In genomic region chr15:57785959-57786358, GRCh38 we compare ENCODE assay signal across 13 cellular contexts.
DNase-seq lines count a peak whose midpoint lies in the region; ATAC-seq and TF ChIP-seq lines count a peak whose summit lies in the region.
"Had no signal": no experiment of that assay in that cellular context is flagged by ENCODE, and none has a peak within 500 bp of the region (broad histone marks: within the 10 kb centered on the region; RNA-seq: fewer than 3 reads in every experiment).

No MANE protein-coding gene starts in this region.

- H3K36me3 Mint-ChIP-seq in activated T-helper 17 cell treated with anti-CD3 and anti-CD28 coated beads, Interleukin-2, amount 50 U/mL, for 72 hours (ENCODE audit: low read depth) = no peaks in the 10 kb centered on the region
- H3K36me3 Mint-ChIP-seq: CD8-positive, alpha-beta memory T cell had no signal

- no peak for DNase-seq in stimulated activated naive CD8-positive, alpha-beta T cell treated with anti-CD3 and anti-CD28 coated beads, Interleukin-15, amount 100 ng/mL, for 72 hours
- no peak for DNase-seq in stimulated activated naive CD8-positive, alpha-beta T cell treated with anti-CD3 and anti-CD28 coated beads, Interleukin-15, Interleukin-2, amounts not matched to agents 100 U/mL and 50 U/mL, for 24 hours
- DNase-seq in foreskin keratinocyte = no peak
- no peak for DNase-seq in activated T-cell treated with anti-CD3 and anti-CD28 coated beads, Interleukin-2, amount 50 U/mL, for 1 hour
- DNase-seq in NCI-H2081 treated with DMSO at 0.1 percent for 48 hours (lab: John Stamatoyannopoulos, UW) = no peak
- no peak for DNase-seq in DMS79 treated with DMSO at 0.1 percent for 48 hours (lab: John Stamatoyannopoulos, UW)
- DNase-seq: BE2C; Caco-2; CD8-positive, alpha-beta memory T cell; GM23248 had no signal

- H3K4me1 ChIP-seq in foreskin keratinocyte = peaks cover 20% of the 10 kb centered on the region
- H3K4me1 ChIP-seq: BE2C, Caco-2 had no signal

- no peaks in the 10 kb centered on the region for H3K27me3 ChIP-seq in foreskin keratinocyte
- H3K27me3 ChIP-seq: BE2C had no signal

- ATAC-seq in stimulated activated naive CD8-positive, alpha-beta T cell treated with anti-CD3 and anti-CD28 coated beads, Interleukin-15, amount 100 ng/mL, for 72 hours = peak; percentile 46
- no peak for ATAC-seq in stimulated activated naive CD8-positive, alpha-beta T cell treated with anti-CD3 and anti-CD28 coated beads, Interleukin-15, Interleukin-2, amounts not matched to agents 100 U/mL and 50 U/mL, for 24 hours
- peak; percentile 56 for ATAC-seq in activated T-helper 17 cell treated with anti-CD3 and anti-CD28 coated beads, Interleukin-2, amount 50 U/mL, for 72 hours (replicated peaks)
- peak; percentile 18 for ATAC-seq in foreskin keratinocyte
- ATAC-seq: GM12878, HCT116 had no signal

- H3K27ac ChIP-seq in foreskin keratinocyte = no peak overlapping the region
- H3K27ac ChIP-seq: GM23248 had no signal

- H3K9me3 Mint-ChIP-seq in stimulated activated naive CD8-positive, alpha-beta T cell treated with anti-CD3 and anti-CD28 coated beads, Interleukin-15, amount 100 ng/mL, for 72 hours = no peaks in the 10 kb centered on the region
- H3K9me3 Mint-ChIP-seq in activated T-helper 17 cell treated with anti-CD3 and anti-CD28 coated beads, Interleukin-2, amount 50 U/mL, for 72 hours = no peaks in the 10 kb centered on the region
- H3K9me3 Mint-ChIP-seq: CD8-positive, alpha-beta memory T cell had no signal

- TF ChIP-seq CTCF in foreskin keratinocyte (conservative IDR thresholded peaks at IDR 0.05) = no peak

- H3K4me1 Mint-ChIP-seq in stimulated activated naive CD8-positive, alpha-beta T cell treated with anti-CD3 and anti-CD28 coated beads, Interleukin-15, amount 100 ng/mL, for 72 hours = no peaks in the 10 kb centered on the region
- H3K4me1 Mint-ChIP-seq in activated T-helper 17 cell treated with anti-CD3 and anti-CD28 coated beads, Interleukin-2, amount 50 U/mL, for 72 hours = no peaks in the 10 kb centered on the region
- H3K4me1 Mint-ChIP-seq: CD8-positive, alpha-beta memory T cell had no signal

- H3K27me3 Mint-ChIP-seq in stimulated activated naive CD8-positive, alpha-beta T cell treated with anti-CD3 and anti-CD28 coated beads, Interleukin-15, amount 100 ng/mL, for 72 hours = no peaks in the 10 kb centered on the region
- H3K27me3 Mint-ChIP-seq in activated T-helper 17 cell treated with anti-CD3 and anti-CD28 coated beads, Interleukin-2, amount 50 U/mL, for 72 hours = peaks cover 28% of the 10 kb centered on the region

- no peak overlapping the region for H3K27ac Mint-ChIP-seq in stimulated activated naive CD8-positive, alpha-beta T cell treated with anti-CD3 and anti-CD28 coated beads, Interleukin-15, amount 100 ng/mL, for 72 hours
- no peak overlapping the region for H3K27ac Mint-ChIP-seq in activated T-helper 17 cell treated with anti-CD3 and anti-CD28 coated beads, Interleukin-2, amount 50 U/mL, for 72 hours
- H3K27ac Mint-ChIP-seq: CD8-positive, alpha-beta memory T cell had no signal

- no peak overlapping the region for H3K4me3 Mint-ChIP-seq in stimulated activated naive CD8-positive, alpha-beta T cell treated with anti-CD3 and anti-CD28 coated beads, Interleukin-15, amount 100 ng/mL, for 72 hours
- no peak overlapping the region for H3K4me3 Mint-ChIP-seq in activated T-helper 17 cell treated with anti-CD3 and anti-CD28 coated beads, Interleukin-2, amount 50 U/mL, for 72 hours
- H3K4me3 Mint-ChIP-seq: CD8-positive, alpha-beta memory T cell had no signal
